ENCODE assay signal across 1 cellular context in the genomic region with DNA sequence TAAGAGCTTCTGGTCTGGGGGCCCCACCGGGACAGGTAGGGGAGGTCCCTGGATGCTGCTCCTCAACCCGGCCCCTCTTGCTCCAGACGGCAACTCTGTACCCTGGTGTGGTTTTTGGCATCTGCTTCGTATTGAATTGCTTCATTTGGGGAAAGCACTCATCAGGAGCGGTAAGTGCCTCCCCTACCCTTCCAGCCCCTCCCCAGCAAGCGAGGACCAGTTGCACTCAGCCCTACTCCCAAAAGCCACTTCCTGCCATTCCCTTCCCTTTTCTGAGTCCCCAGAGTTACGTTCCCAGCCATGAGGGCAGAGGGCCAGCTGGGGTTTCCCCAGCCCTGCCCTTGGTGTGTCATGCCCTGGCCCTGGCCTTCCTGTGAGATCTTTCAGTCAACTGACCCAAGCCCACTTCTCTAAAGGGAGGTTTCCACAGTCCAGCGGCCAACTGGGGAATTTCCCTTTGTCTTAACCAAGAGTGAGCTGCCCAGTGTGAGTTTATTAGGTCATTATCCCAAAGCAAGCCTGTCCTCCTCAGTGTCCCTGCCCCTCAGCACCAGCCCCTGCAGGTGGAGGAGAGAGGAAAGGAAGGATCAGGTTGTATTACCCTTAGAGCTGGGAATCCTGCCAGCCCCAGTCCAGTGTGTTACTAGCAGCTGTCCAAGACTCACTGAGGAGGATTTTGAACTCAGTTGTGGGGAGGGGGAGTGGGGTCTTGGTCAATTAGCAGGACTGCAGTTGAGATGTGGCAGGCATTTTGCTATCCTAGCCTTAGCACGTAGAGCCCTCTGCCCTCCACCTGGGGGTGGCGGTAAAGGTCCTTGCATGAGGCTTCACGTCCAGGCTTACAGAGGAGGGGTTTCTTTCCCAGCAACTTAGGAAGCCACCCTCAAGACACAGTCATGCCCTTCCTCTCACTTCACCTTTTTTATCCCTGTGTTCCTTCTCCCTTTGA.
A peak's percentile ranks its signal among the peaks of the same experiment; 100 is the strongest.
TF ChIP-seq lines count a peak whose summit lies in the region.

No MANE protein-coding gene starts in this region.

TF ChIP-seq in HepG2, 621 proteins besides CTCF, POLR2A, EP300 and RAD21 (continues in another document):
- TF ChIP-seq ZNF546 (CRISPR knock-in tag; conservative IDR thresholded peaks at IDR 0.05) (peak; percentile 39; the same call in 1 of the 2 replicates), ZNF207 (IDR thresholded peaks at IDR 0.05; ENCODE audit: borderline replicate concordance) (no peak), ZSCAN25 (CRISPR knock-in tag; IDR thresholded peaks at IDR 0.05) (peak; percentile 10; the same call in 1 of the 2 replicates), ZNF263 (CRISPR knock-in tag; IDR thresholded peaks at IDR 0.05) (no peak), SALL1 (CRISPR knock-in tag; IDR thresholded peaks at IDR 0.05) (peak; percentile 69), EHMT2 (IDR thresholded peaks at IDR 0.05; ENCODE audit: borderline replicate concordance, low read depth, low read length) (no peak), ZNF451 (CRISPR knock-in tag; IDR thresholded peaks at IDR 0.05) (0 out of 2 replicates have a peak, but pooled peaks have one; percentile 47), FOXC1 (CRISPR knock-in tag; IDR thresholded peaks at IDR 0.05; ENCODE audit: borderline replicate concordance) (0 out of 2 replicates have a peak, but pooled peaks have one; percentile 65), ZNF576 (CRISPR knock-in tag; IDR thresholded peaks at IDR 0.05) (peak; percentile 55; the same call in 1 of the 2 replicates), ZNF160 (CRISPR knock-in tag; IDR thresholded peaks at IDR 0.05) (no peak), AGO2 (optimal IDR thresholded peaks at IDR 0.05; ENCODE audit: low read depth, low read length) (peak; percentile 38), NR2C2 (CRISPR knock-in tag; IDR thresholded peaks at IDR 0.05; ENCODE audit: borderline replicate concordance) (no peak), ZZZ3 (CRISPR knock-in tag; IDR thresholded peaks at IDR 0.05; ENCODE audit: borderline replicate concordance) (no peak), GLI4 (CRISPR knock-in tag; IDR thresholded peaks at IDR 0.05; ENCODE audit: borderline replicate concordance) (0 out of 2 replicates have a peak, but pooled peaks have one; percentile 40), ZBTB37 (CRISPR knock-in tag; IDR thresholded peaks at IDR 0.05) (0 out of 2 replicates have a peak, but pooled peaks have one; percentile 41), PBX2 (CRISPR knock-in tag; IDR thresholded peaks at IDR 0.05) (no peak), NRL (CRISPR knock-in tag; IDR thresholded peaks at IDR 0.05; ENCODE audit: borderline replicate concordance) (0 out of 2 replicates have a peak, but pooled peaks have one; percentile 31), ZNF572 (CRISPR knock-in tag; IDR thresholded peaks at IDR 0.05) (peak; percentile 78; the same call in 1 of the 2 replicates), AHDC1 (CRISPR knock-in tag; IDR thresholded peaks at IDR 0.05; ENCODE audit: borderline replicate concordance) (peak; percentile 53; the same call in 1 of the 2 replicates), SAP130 (CRISPR knock-in tag; IDR thresholded peaks at IDR 0.05; ENCODE audit: low read depth) (peak; percentile 54; the same call in 1 of the 2 replicates), ZNF224 (CRISPR knock-in tag; IDR thresholded peaks at IDR 0.05) (peak; percentile 46; the same call in 1 of the 2 replicates), HNF1B (CRISPR knock-in tag; IDR thresholded peaks at IDR 0.05) (peak; percentile 87), POGK (CRISPR knock-in tag; conservative IDR thresholded peaks at IDR 0.05) (0 out of 2 replicates have a peak, but pooled peaks have one; percentile 45), MNT (IDR thresholded peaks at IDR 0.05) (no peak), SMARCC2 (IDR thresholded peaks at IDR 0.05) (no peak), ZNF670 (CRISPR knock-in tag; IDR thresholded peaks at IDR 0.05; ENCODE audit: borderline replicate concordance) (no peak; the same call in 1 of the 2 replicates), ZNF883 (CRISPR knock-in tag; IDR thresholded peaks at IDR 0.05; ENCODE audit: not compliant biosample characterization) (peak; percentile 25), KAT8 (CRISPR knock-in tag; IDR thresholded peaks at IDR 0.05) (peak; percentile 45; the same call in 1 of the 2 replicates), ZNF234 (CRISPR knock-in tag; conservative IDR thresholded peaks at IDR 0.05) (no peak)
- TF ChIP-seq, protein P1, sequence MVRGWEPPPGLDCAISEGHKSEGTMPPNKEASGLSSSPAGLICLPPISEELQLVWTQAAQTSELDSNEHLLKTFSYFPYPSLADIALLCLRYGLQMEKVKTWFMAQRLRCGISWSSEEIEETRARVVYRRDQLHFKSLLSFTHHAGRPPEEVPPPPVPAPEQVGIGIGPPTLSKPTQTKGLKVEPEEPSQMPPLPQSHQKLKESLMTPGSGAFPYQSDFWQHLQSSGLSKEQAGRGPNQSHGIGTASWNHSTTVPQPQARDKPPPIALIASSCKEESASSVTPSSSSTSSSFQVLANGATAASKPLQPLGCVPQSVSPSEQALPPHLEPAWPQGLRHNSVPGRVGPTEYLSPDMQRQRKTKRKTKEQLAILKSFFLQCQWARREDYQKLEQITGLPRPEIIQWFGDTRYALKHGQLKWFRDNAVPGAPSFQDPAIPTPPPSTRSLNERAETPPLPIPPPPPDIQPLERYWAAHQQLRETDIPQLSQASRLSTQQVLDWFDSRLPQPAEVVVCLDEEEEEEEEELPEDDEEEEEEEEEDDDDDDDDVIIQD (CRISPR knock-in tag; IDR thresholded peaks at IDR 0.05; ENCODE audit: low read depth) = 0 out of 2 replicates have a peak, but pooled peaks have one; percentile 23
- TF ChIP-seq, protein P2, sequence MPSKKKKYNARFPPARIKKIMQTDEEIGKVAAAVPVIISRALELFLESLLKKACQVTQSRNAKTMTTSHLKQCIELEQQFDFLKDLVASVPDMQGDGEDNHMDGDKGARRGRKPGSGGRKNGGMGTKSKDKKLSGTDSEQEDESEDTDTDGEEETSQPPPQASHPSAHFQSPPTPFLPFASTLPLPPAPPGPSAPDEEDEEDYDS (CRISPR knock-in tag; IDR thresholded peaks at IDR 0.05) = 0 out of 2 replicates have a peak, but pooled peaks have one; percentile 17
- TF ChIP-seq, protein P3, sequence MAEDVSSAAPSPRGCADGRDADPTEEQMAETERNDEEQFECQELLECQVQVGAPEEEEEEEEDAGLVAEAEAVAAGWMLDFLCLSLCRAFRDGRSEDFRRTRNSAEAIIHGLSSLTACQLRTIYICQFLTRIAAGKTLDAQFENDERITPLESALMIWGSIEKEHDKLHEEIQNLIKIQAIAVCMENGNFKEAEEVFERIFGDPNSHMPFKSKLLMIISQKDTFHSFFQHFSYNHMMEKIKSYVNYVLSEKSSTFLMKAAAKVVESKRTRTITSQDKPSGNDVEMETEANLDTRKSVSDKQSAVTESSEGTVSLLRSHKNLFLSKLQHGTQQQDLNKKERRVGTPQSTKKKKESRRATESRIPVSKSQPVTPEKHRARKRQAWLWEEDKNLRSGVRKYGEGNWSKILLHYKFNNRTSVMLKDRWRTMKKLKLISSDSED (CRISPR knock-in tag; IDR thresholded peaks at IDR 0.05) = 0 out of 2 replicates have a peak, but pooled peaks have one; percentile 67
- TF ChIP-seq, protein P4, sequence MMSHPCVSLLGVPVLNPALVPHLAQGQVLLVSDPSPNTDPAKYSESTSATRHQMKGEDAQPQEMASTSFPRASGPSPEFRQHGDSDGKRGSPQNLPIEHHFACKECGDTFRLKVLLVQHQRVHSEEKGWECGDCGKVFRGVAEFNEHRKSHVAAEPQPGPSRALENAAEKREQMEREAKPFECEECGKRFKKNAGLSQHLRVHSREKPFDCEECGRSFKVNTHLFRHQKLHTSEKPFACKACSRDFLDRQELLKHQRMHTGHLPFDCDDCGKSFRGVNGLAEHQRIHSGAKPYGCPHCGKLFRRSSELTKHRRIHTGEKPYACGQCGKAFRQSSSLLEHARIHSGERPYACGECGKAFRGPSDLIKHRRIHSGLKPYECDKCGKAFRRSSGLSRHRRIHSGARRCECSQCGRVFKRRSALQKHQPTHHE (CRISPR knock-in tag; IDR thresholded peaks at IDR 0.05; ENCODE audit: borderline replicate concordance) = 0 out of 2 replicates have a peak, but pooled peaks have one; percentile 48
